Comparison of ENCODE assay signal across 24 cellular contexts in genomic region chr9:95835398-95835797, GRCh38.
"Had no signal": no experiment of that assay in that cellular context is flagged by ENCODE, and none has a peak within 500 bp of the region (broad histone marks: within the 10 kb centered on the region; RNA-seq: fewer than 3 reads in every experiment).

No MANE protein-coding gene starts in this region.

- H3K27me3 ChIP-seq: hepatocyte, neural progenitor cell, neutrophil, right atrium auricular region, right lobe of liver, spleen, tibial nerve, uterus had no signal

- H3K27ac ChIP-seq: left ventricle myocardium inferior, neural progenitor cell, neutrophil, parathyroid adenoma, right atrium auricular region, right lobe of liver, skin epidermis, spleen, tibial nerve, uterus had no signal

- DNase-seq: islet precursor cell; left ventricle myocardium inferior; naive thymus-derived CD8-positive, alpha-beta T cell; nephron progenitor cell; occipital lobe; right lobe of liver; spleen; stimulated activated CD4-positive, alpha-beta T cell treated with anti-CD3 and anti-CD28 coated beads, Interleukin-1b, Interleukin-23, amount 100 ng/mL, for 48 hours; stimulated activated CD4-positive, alpha-beta T cell treated with anti-CD3 and anti-CD28 coated beads, Interleukin-2, amount 100 ng/mL, for 48 hours; stimulated activated CD4-positive, alpha-beta T cell treated with anti-CD3 and anti-CD28 coated beads, Interleukin-4, amount 100 ng/mL, for 4 hours; stimulated activated CD8-positive, alpha-beta memory T cell treated with anti-CD3 and anti-CD28 coated beads, Interleukin-4, amount 100 ng/mL, for 48 hours; stimulated activated naive CD4-positive, alpha-beta T cell treated with Interleukin-2 at 50 U/mL for 16 hours; stimulated activated naive CD8-positive, alpha-beta T cell treated with anti-CD3 and anti-CD28 coated beads, Interleukin-15, amount 100 ng/mL, for 72 hours; substantia nigra; uterus had no signal

- H3K9me3 ChIP-seq: left ventricle myocardium inferior, neutrophil, right atrium auricular region, right lobe of liver, spleen, tibial nerve, uterus had no signal

- H2AFZ ChIP-seq: hepatocyte, neural progenitor cell, parathyroid adenoma had no signal

- H3K4me2 ChIP-seq: hepatocyte, neural progenitor cell had no signal

- H3K4me3 ChIP-seq: hepatocyte, left ventricle myocardium inferior, lung, neural progenitor cell, right atrium auricular region, right lobe of liver, skin epidermis, spleen, tibial nerve, uterus had no signal

- ATAC-seq: naive thymus-derived CD8-positive, alpha-beta T cell; right lobe of liver; stimulated activated memory B cell treated with anti-CD40 and anti-IgM and Interleukin-4, amounts not matched to agents 10 μg/mL and 1 μg/mL and 100 μg/mL, for 72 hours; stimulated activated naive CD8-positive, alpha-beta T cell treated with anti-CD3 and anti-CD28 coated beads, Interleukin-15, amount 100 ng/mL, for 72 hours had no signal

- H3K36me3 ChIP-seq: left ventricle myocardium inferior, neural progenitor cell, neutrophil, right atrium auricular region, right lobe of liver, spleen, tibial nerve, uterus had no signal

- H3K9ac ChIP-seq: neural progenitor cell, parathyroid adenoma had no signal

- H3K4me1 ChIP-seq: left ventricle myocardium inferior, neural progenitor cell, parathyroid adenoma, right atrium auricular region, right lobe of liver, spleen, uterus had no signal
